In genomic region chr19:3025516-3025890, GRCh38 we compare ENCODE assay signal across 2 cellular contexts.
TF ChIP-seq lines count a peak whose summit lies in the region.

No MANE protein-coding gene starts in this region.

TF ChIP-seq in HEK293, 187 proteins besides CTCF, POLR2A, EP300 and RAD21:
- no peak for TF ChIP-seq ZNF48 (tag by site-specific recombination; IDR thresholded peaks at IDR 0.05)
- TF ChIP-seq ZNF239 (tag by site-specific recombination; IDR thresholded peaks at IDR 0.05): no peak
- no peak for TF ChIP-seq HOXD13 (CRISPR knock-in tag; IDR thresholded peaks at IDR 0.05; ENCODE audit: borderline replicate concordance)
- TF ChIP-seq ZFHX2 (tag by site-specific recombination; conservative IDR thresholded peaks at IDR 0.05): peak; percentile 38; the same call in 1 of the 2 replicates
- TF ChIP-seq GLI2 (tag by site-specific recombination; IDR thresholded peaks at IDR 0.05; ENCODE audit: borderline replicate concordance, low read depth): no peak
- TF ChIP-seq SP7 (tag by site-specific recombination; IDR thresholded peaks at IDR 0.05): no peak
- no peak for TF ChIP-seq MEIS1 (CRISPR knock-in tag; IDR thresholded peaks at IDR 0.05; ENCODE audit: borderline replicate concordance)
- TF ChIP-seq EGR2 (tag by site-specific recombination; IDR thresholded peaks at IDR 0.05; ENCODE audit: low read depth): peak; percentile 36; the same call in 1 of the 2 replicates
- TF ChIP-seq, protein P1, sequence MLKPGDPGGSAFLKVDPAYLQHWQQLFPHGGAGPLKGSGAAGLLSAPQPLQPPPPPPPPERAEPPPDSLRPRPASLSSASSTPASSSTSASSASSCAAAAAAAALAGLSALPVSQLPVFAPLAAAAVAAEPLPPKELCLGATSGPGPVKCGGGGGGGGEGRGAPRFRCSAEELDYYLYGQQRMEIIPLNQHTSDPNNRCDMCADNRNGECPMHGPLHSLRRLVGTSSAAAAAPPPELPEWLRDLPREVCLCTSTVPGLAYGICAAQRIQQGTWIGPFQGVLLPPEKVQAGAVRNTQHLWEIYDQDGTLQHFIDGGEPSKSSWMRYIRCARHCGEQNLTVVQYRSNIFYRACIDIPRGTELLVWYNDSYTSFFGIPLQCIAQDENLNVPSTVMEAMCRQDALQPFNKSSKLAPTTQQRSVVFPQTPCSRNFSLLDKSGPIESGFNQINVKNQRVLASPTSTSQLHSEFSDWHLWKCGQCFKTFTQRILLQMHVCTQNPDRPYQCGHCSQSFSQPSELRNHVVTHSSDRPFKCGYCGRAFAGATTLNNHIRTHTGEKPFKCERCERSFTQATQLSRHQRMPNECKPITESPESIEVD (tag by site-specific recombination; IDR thresholded peaks at IDR 0.05): no peak
- no peak for TF ChIP-seq ZNF24 (tag by site-specific recombination; IDR thresholded peaks at IDR 0.05)
- TF ChIP-seq SETDB1 (IDR thresholded peaks at IDR 0.05; ENCODE audit: insufficient read length, low read length): no peak
- TF ChIP-seq ZNF23 (tag by site-specific recombination; IDR thresholded peaks at IDR 0.05; ENCODE audit: borderline replicate concordance): no peak

TF ChIP-seq in H1, 55 proteins besides CTCF, POLR2A, EP300 and RAD21:
- TF ChIP-seq SP1 (IDR thresholded peaks at IDR 0.05; ENCODE audit: low read depth, low read length): no peak
- no peak for TF ChIP-seq NRF1 (IDR thresholded peaks at IDR 0.05; ENCODE audit: low read depth, low read length)
- TF ChIP-seq PHF8 (conservative IDR thresholded peaks at IDR 0.05; ENCODE audit: low read depth, low read length): no peak
- TF ChIP-seq CHD7 (IDR thresholded peaks at IDR 0.05; ENCODE audit: insufficient replicate concordance, low read length): no peak
- TF ChIP-seq POLR2AphosphoS5 (IDR thresholded peaks at IDR 0.05; ENCODE audit: low read depth, low read length): no peak
